Comparison of ENCODE assay signal across 7 cellular contexts in genomic region chr2:122447237-122447636, GRCh38.
"Had no signal": no experiment of that assay in that cellular context is flagged by ENCODE, and none has a peak within 500 bp of the region (broad histone marks: within the 10 kb centered on the region; RNA-seq: fewer than 3 reads in every experiment).

No MANE protein-coding gene starts in this region.

- FAIRE-seq: G401.6, GM12891, GM12892, GM18507, GM19239 had no signal

- DNase-seq: GDM1, GF-D8 had no signal
